1 cellular context compared by ENCODE assay signal in the genomic region with DNA sequence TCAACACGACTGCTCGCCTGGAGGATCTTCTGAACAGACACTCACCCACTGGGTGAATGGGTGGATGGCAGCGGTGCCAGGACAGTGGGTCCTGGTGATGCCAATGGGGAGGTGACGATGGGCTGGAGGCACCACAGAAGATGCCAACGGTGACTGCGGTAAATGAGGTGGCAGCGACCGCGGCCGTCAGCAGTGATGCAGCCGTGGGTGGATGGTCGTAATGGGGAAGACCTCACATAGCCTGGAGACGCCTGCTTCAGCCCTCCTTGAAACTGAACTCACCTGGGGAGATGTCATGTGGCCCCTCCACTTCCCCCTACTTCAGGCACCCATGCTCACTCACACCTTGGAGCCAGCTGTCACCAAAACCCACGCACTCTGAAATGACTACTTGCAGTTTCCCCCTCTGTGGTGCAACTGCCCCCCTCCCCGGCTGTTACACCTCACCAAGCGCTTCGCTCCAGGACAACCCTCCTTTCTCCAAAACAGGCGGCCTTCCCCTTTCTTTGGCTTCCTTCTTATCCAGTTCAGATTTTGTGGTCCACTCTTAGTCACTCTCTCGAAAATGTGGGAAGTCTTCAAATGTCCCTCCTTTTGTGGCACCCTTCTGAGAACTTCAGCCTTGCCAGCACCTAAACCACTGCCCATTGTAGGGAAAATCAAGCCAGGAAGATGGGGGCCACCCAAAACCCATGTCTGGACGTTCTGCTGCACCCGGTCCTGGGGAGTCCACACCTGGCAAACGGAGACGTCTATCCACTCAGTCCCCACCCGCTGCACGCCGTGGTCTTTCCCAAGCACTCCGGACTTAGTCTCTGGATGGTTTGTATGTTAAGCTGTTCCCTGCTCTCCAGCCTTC.
TF ChIP-seq lines count a peak whose summit lies in the region.

No MANE protein-coding gene starts in this region.

TF ChIP-seq in K562, 482 proteins besides CTCF, POLR2A, EP300 and RAD21:
- TF ChIP-seq EGR1 (conservative IDR thresholded peaks at IDR 0.05) = 0 out of 2 replicates have a peak, but pooled peaks have one; percentile 5
- TF ChIP-seq, protein P1, sequence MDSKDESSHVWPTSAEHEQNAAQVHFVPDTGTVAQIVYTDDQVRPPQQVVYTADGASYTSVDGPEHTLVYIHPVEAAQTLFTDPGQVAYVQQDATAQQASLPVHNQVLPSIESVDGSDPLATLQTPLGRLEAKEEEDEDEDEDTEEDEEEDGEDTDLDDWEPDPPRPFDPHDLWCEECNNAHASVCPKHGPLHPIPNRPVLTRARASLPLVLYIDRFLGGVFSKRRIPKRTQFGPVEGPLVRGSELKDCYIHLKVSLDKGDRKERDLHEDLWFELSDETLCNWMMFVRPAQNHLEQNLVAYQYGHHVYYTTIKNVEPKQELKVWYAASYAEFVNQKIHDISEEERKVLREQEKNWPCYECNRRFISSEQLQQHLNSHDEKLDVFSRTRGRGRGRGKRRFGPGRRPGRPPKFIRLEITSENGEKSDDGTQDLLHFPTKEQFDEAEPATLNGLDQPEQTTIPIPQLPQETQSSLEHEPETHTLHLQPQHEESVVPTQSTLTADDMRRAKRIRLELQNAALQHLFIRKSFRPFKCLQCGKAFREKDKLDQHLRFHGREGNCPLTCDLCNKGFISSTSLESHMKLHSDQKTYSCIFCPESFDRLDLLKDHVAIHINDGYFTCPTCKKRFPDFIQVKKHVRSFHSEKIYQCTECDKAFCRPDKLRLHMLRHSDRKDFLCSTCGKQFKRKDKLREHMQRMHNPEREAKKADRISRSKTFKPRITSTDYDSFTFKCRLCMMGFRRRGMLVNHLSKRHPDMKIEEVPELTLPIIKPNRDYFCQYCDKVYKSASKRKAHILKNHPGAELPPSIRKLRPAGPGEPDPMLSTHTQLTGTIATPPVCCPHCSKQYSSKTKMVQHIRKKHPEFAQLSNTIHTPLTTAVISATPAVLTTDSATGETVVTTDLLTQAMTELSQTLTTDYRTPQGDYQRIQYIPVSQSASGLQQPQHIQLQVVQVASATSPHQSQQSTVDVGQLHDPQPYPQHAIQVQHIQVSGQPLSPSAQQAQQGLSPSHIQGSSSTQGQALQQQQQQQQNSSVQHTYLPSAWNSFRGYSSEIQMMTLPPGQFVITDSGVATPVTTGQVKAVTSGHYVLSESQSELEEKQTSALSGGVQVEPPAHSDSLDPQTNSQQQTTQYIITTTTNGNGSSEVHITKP (IDR thresholded peaks at IDR 0.05; ENCODE audit: partially characterized antibody) = peak; percentile 36
- no peak for TF ChIP-seq L3MBTL2 (IDR thresholded peaks at IDR 0.05)
- 0 out of 2 replicates have a peak, but pooled peaks have one; percentile 2 for TF ChIP-seq SPI1 (IDR thresholded peaks at IDR 0.05; ENCODE audit: borderline replicate concordance, low read depth, low read length)
- TF ChIP-seq NFIC (IDR thresholded peaks at IDR 0.05) = no peak
